In the genomic region with DNA sequence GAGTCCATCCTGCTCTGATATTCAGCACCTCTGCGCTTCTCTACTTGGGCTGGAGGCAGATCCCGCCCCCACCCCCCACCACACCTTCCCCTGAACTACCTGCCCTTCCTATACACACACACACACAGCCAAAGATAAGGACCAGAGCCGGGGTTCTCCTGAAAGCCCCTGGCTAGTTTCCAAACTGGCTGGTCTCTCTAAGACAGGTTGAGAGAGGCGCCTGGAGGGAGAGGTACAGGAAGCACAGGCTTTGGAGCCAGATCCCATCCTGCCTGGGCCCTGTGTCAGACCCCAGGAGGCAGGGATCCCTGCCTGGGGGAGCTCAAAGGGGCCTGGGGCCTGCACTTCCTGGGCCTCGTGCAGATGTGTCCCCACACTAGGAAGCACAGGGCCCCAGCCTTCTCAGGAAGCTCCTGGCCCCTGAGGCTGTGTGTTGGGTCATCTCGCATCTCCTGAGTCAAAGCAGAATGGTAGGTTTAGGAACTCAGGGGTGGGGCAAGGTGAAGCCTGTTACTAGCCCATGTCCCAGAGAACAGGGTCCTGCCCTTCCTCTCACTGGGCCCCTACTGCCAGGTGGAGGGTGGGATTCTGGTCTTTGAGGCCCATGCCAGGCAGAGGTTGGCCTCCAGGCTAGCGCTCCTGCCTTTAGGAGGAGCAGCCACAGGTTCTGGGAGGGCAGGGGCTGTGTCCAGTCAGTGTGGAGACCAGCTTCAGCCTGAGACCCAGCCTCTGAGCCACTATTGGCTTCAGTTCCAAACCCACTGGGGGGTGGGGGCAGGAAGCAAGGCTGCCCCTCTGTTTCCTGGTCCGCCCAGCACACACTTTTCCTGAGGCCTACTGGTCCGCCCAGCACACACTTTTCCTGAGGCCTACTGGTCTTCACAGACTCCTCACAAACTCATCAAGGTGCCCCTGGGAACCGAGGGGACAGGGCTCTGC, we compare ENCODE assay signal across 2 cellular contexts.
A peak's percentile ranks its signal among the peaks of the same experiment; 100 is the strongest.
TF ChIP-seq lines count a peak whose summit lies in the region.

No MANE protein-coding gene starts in this region.

TF ChIP-seq in HEK293, 187 proteins besides CTCF, POLR2A, EP300 and RAD21 (continued from another document and continues in another):
- TF ChIP-seq, protein P1, sequence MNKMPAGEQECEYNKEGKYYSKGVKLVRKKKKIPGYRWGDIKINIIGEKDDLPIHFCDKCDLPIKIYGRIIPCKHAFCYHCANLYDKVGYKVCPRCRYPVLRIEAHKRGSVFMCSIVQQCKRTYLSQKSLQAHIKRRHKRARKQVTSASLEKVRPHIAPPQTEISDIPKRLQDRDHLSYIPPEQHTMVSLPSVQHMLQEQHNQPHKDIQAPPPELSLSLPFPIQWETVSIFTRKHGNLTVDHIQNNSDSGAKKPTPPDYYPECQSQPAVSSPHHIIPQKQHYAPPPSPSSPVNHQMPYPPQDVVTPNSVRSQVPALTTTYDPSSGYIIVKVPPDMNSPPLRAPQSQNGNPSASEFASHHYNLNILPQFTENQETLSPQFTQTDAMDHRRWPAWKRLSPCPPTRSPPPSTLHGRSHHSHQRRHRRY (tag by site-specific recombination; IDR thresholded peaks at IDR 0.05), result no peak
- TF ChIP-seq REST (tag by site-specific recombination; IDR thresholded peaks at IDR 0.05), result no peak
- no peak for TF ChIP-seq ZNF416 (tag by site-specific recombination; IDR thresholded peaks at IDR 0.05)
- no peak for TF ChIP-seq ZNF175 (tag by site-specific recombination; IDR thresholded peaks at IDR 0.05)
- TF ChIP-seq ZSCAN16 (tag by site-specific recombination; IDR thresholded peaks at IDR 0.05), result no peak
- no peak for TF ChIP-seq ZNF266 (tag by site-specific recombination; IDR thresholded peaks at IDR 0.05; ENCODE audit: low read depth)
- 0 out of 2 replicates have a peak, but pooled peaks have one; percentile 27 for TF ChIP-seq PBX3 (CRISPR knock-in tag; IDR thresholded peaks at IDR 0.05)
- TF ChIP-seq, protein P2, sequence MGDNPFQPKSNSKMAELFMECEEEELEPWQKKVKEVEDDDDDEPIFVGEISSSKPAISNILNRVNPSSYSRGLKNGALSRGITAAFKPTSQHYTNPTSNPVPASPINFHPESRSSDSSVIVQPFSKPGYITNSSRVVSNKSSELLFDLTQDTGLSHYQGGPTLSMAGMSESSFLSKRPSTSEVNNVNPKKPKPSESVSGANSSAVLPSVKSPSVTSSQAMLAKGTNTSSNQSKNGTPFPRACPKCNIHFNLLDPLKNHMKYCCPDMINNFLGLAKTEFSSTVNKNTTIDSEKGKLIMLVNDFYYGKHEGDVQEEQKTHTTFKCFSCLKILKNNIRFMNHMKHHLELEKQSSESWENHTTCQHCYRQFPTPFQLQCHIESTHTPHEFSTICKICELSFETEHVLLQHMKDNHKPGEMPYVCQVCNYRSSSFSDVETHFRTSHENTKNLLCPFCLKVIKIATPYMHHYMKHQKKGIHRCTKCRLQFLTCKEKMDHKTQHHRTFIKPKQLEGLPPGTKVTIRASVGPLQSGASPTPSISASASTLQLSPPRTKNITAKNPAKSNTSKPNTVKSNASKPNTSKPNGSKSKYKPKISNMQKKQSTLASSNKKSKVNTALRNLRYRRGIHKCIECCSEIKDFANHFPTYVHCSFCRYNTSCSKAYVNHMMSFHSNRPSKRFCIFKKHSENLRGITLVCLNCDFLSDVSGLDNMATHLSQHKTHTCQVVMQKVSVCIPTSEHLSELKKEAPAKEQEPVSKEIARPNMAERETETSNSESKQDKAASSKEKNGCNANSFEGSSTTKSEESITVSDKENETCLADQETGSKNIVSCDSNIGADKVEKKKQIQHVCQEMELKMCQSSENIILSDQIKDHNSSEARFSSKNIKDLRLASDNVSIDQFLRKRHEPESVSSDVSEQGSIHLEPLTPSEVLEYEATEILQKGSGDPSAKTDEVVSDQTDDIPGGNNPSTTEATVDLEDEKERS (tag by site-specific recombination; IDR thresholded peaks at IDR 0.05), result no peak
- 0 out of 2 replicates have a peak, but pooled peaks have one; percentile 15 for TF ChIP-seq ZIC2 (tag by site-specific recombination; IDR thresholded peaks at IDR 0.05)
- TF ChIP-seq ZNF423 (tag by site-specific recombination; IDR thresholded peaks at IDR 0.05), result no peak
- TF ChIP-seq YY1 (tag by site-specific recombination; IDR thresholded peaks at IDR 0.05), result no peak
- no peak for TF ChIP-seq ZNF311 (tag by site-specific recombination; IDR thresholded peaks at IDR 0.05; ENCODE audit: borderline replicate concordance)
- 0 out of 2 replicates have a peak, but pooled peaks have one; percentile 25 for TF ChIP-seq ZBTB48 (tag by site-specific recombination; IDR thresholded peaks at IDR 0.05)
- TF ChIP-seq ZNF555 (tag by site-specific recombination; conservative IDR thresholded peaks at IDR 0.05), result no peak
- TF ChIP-seq GLI2 (tag by site-specific recombination; IDR thresholded peaks at IDR 0.05; ENCODE audit: borderline replicate concordance, low read depth), result no peak

TF ChIP-seq in GM12878, 131 proteins besides CTCF, POLR2A, EP300 and RAD21 (continued from another document):
- TF ChIP-seq, protein P3, sequence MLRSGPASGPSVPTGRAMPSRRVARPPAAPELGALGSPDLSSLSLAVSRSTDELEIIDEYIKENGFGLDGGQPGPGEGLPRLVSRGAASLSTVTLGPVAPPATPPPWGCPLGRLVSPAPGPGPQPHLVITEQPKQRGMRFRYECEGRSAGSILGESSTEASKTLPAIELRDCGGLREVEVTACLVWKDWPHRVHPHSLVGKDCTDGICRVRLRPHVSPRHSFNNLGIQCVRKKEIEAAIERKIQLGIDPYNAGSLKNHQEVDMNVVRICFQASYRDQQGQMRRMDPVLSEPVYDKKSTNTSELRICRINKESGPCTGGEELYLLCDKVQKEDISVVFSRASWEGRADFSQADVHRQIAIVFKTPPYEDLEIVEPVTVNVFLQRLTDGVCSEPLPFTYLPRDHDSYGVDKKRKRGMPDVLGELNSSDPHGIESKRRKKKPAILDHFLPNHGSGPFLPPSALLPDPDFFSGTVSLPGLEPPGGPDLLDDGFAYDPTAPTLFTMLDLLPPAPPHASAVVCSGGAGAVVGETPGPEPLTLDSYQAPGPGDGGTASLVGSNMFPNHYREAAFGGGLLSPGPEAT (IDR thresholded peaks at IDR 0.05; ENCODE audit: low read depth), result no peak
- no peak for TF ChIP-seq ATF7 (IDR thresholded peaks at IDR 0.05; ENCODE audit: low read depth)
- no peak for TF ChIP-seq WRNIP1 (IDR thresholded peaks at IDR 0.05; ENCODE audit: borderline replicate concordance, low read depth, low read length)
- TF ChIP-seq ATF3 (IDR thresholded peaks at IDR 0.05; ENCODE audit: borderline replicate concordance, extremely low read depth, low read depth, low read length), result no peak
- TF ChIP-seq MEF2A (IDR thresholded peaks at IDR 0.05; ENCODE audit: insufficient read depth, low read depth, low read length), result no peak
- TF ChIP-seq TCF7 (IDR thresholded peaks at IDR 0.05; ENCODE audit: borderline replicate concordance), result no peak
- TF ChIP-seq ZNF217 (IDR thresholded peaks at IDR 0.05), result no peak
- TF ChIP-seq MAX (IDR thresholded peaks at IDR 0.05; ENCODE audit: low read depth, low read length), result no peak
- no peak for TF ChIP-seq EZH2 (IDR thresholded peaks at IDR 0.05; ENCODE audit: borderline replicate concordance, control insufficient read depth, low read depth, low read length)
- TF ChIP-seq SIX5 (IDR thresholded peaks at IDR 0.05; ENCODE audit: low read depth, low read length, severe bottlenecking), result no peak
- no peak for TF ChIP-seq CHD2 (IDR thresholded peaks at IDR 0.05; ENCODE audit: borderline replicate concordance, low read depth, low read length)
- TF ChIP-seq IKZF2 (IDR thresholded peaks at IDR 0.05), result no peak
- TF ChIP-seq TAF1 (IDR thresholded peaks at IDR 0.05; ENCODE audit: borderline replicate concordance, low read depth, low read length), result no peak
- TF ChIP-seq CEBPB (IDR thresholded peaks at IDR 0.05; ENCODE audit: borderline replicate concordance in 1 of 2, low read depth in 2 of 2, low read length in 2 of 2), result no peak
